16 cellular contexts compared by ENCODE assay signal in genomic region chr22:27875951-27876350, GRCh38. TPM values are rescaled to one million over a fixed set of nuclear protein-coding genes. Genes with fewer than 3 reads are reported as not detected.
DNase-seq lines count a peak whose midpoint lies in the region; ATAC-seq, FAIRE-seq and TF ChIP-seq lines count a peak whose summit lies in the region.
"Had no signal": no experiment of that assay in that cellular context is flagged by ENCODE, and none has a peak within 500 bp of the region (broad histone marks: within the 10 kb centered on the region; RNA-seq: fewer than 3 reads in every experiment).

No MANE protein-coding gene starts in this region.

- intact Hi-C loops in activated CD4-positive, alpha-beta T cell treated with anti-CD3 and anti-CD28 coated beads for 36 hours (cut with DNase I, micrococcal nuclease), result no loop called here
- intact Hi-C loops in heart right ventricle (cut with DNase I), result loop anchor here in 1 of 10 donors (10.0 kb wide), 1 partner anchor 71 kb away; the partner anchor contains the start of gene MN1

- H3K79me2 ChIP-seq in trophoblast cell (ENCODE audit: control insufficient read depth, insufficient read depth, low read length, poor library complexity), result no peaks in the 10 kb centered on the region

- no peak for ATAC-seq in activated CD4-positive, alpha-beta T cell treated with anti-CD3 and anti-CD28 coated beads for 36 hours
- peak; percentile 99 for ATAC-seq in central memory CD8-positive, alpha-beta T cell (replicated peaks; ENCODE audit: extremely low read depth, poor library complexity, severe bottlenecking)
- ATAC-seq in GM18498 (IDR thresholded peaks at IDR 0.05; ENCODE audit: unreplicated experiment) (no peak), heart right ventricle (no peak)
- ATAC-seq: K562, upper lobe of right lung had no signal

- H3K4me2 ChIP-seq in trophoblast cell (ENCODE audit: low read length), result no peak overlapping the region

- no peak overlapping the region for H4K91ac ChIP-seq in trophoblast cell (ENCODE audit: low read depth, low read length)

- no peak overlapping the region for H2BK12ac ChIP-seq in trophoblast cell (ENCODE audit: low read length)

- H2BK120ac ChIP-seq in trophoblast cell (ENCODE audit: insufficient read depth, low read length, poor library complexity), result no peak overlapping the region

- H3K27ac ChIP-seq in SK-N-MC (peak overlapping the region; percentile 57; the same call in 1 of the 2 replicates), trophoblast cell (ENCODE audit: low read depth, low read length) (no peak overlapping the region), heart right ventricle (peak overlapping the region in 5 of 10 donors; percentile 25 to 88 (median 83))
- H3K27ac ChIP-seq: cardiac muscle cell, upper lobe of right lung had no signal

- no peak for DNase-seq in activated CD4-positive, alpha-beta T cell treated with anti-CD3 and anti-CD28 coated beads for 36 hours
- no peak for DNase-seq in activated CD4-positive, alpha-beta T cell treated with anti-CD3 and anti-CD28 coated beads, Interleukin-2, amount 50 U/mL, for 1 hour
- DNase-seq in SK-N-MC (ENCODE audit: low read depth, low spot score), result no peak
- DNase-seq in central memory CD8-positive, alpha-beta T cell (ENCODE audit: low spot score in 2 of 2), result peak in 1 of 2 donors; percentile 51
- DNase-seq in trophoblast cell, result no peak
- DNase-seq in D721Med (ENCODE audit: insufficient read length, low spot score), result no peak
- DNase-seq in heart right ventricle, result no peak
- DNase-seq: effector CD4-positive, alpha-beta T cell; hippocampal formation; NCI-H748 treated with DMSO at 0.1 percent for 48 hours; stimulated activated CD4-positive, alpha-beta T cell treated with anti-CD3 and anti-CD28 coated beads, Interleukin-4, amount 100 ng/mL, for 24 hours; stimulated activated CD8-positive, alpha-beta memory T cell treated with anti-CD3 and anti-CD28 coated beads, Interleukin-4, amount 100 ng/mL, for 48 hours; upper lobe of right lung had no signal

- no peak overlapping the region for H3K4me3 Mint-ChIP-seq in activated CD4-positive, alpha-beta T cell treated with anti-CD3 and anti-CD28 coated beads for 36 hours
- no peak overlapping the region for H3K4me3 Mint-ChIP-seq in central memory CD8-positive, alpha-beta T cell

- H3K4me3 ChIP-seq in SK-N-MC, result no peak overlapping the region
- H3K4me3 ChIP-seq in trophoblast cell (ENCODE audit: low read depth, low read length), result no peak overlapping the region
- no peak overlapping the region for H3K4me3 ChIP-seq in heart right ventricle
- H3K4me3 ChIP-seq: cardiac muscle cell, K562, upper lobe of right lung had no signal

- H3K4me1 ChIP-seq in trophoblast cell (ENCODE audit: control insufficient read depth in 1 of 2, insufficient read depth in 2 of 2, low read length in 2 of 2) (no peaks in the 10 kb centered on the region), heart right ventricle (peaks cover 20 to 87% (median 76%) of the 10 kb centered on the region in 9 donors)

- H4K8ac ChIP-seq in trophoblast cell (ENCODE audit: low read depth, low read length), result no peak overlapping the region

- no peaks in the 10 kb centered on the region for H3K9me3 ChIP-seq in SK-N-MC (ENCODE audit: low read depth, low read length)
- no peaks in the 10 kb centered on the region for H3K9me3 ChIP-seq in trophoblast cell (ENCODE audit: insufficient read depth, low read depth, low read length)
- H3K9me3 ChIP-seq in heart right ventricle, result peaks cover 0 to 7% (median 0%) of the 10 kb centered on the region in 11 donors
- H3K9me3 ChIP-seq: upper lobe of right lung had no signal

- H3K14ac ChIP-seq in trophoblast cell (ENCODE audit: low read length), result no peak overlapping the region

- no CpG with 5 or more reads among the region's 2 CpGs for WGBS in trophoblast cell (ENCODE audit: extremely low coverage, insufficient coverage, insufficient read length)
- 80 to 86% methylated on average over 2 of the region's 2 CpGs for WGBS in heart right ventricle, 2 donors

- no peaks in the 10 kb centered on the region for H3K79me1 ChIP-seq in trophoblast cell (ENCODE audit: low read length)

- H2AK5ac ChIP-seq in trophoblast cell (ENCODE audit: low read length), result no peak overlapping the region

- H4K12ac ChIP-seq in trophoblast cell (ENCODE audit: low read depth, low read length), result no peak overlapping the region

- no peak for TF ChIP-seq CTCF in D721Med (IDR thresholded peaks at IDR 0.05; ENCODE audit: insufficient read depth, missing control alignments)
- no peak for TF ChIP-seq CTCF in heart right ventricle (IDR thresholded peaks at IDR 0.05)

- FAIRE-seq in D721Med (lab: Jason Lieb, UNC), result no peak
- FAIRE-seq: K562 had no signal

- H3K36me3 ChIP-seq in SK-N-MC (ENCODE audit: insufficient read depth, low read length) (peaks cover 55% of the 10 kb centered on the region), trophoblast cell (ENCODE audit: control insufficient read depth in 1 of 2, insufficient read depth in 2 of 2, low read length in 2 of 2) (peaks cover 12 to 22% of the 10 kb centered on the region in 2 experiments), heart right ventricle (peaks cover 0 to 48% (median 0%) of the 10 kb centered on the region in 9 donors)

- peak overlapping the region; percentile 79 for H3K4ac ChIP-seq in trophoblast cell (ENCODE audit: low read depth, low read length)

- peak overlapping the region; percentile 55 for H3K27ac Mint-ChIP-seq in activated CD4-positive, alpha-beta T cell treated with anti-CD3 and anti-CD28 coated beads for 36 hours
- H3K27ac Mint-ChIP-seq in central memory CD8-positive, alpha-beta T cell (ENCODE audit: low read depth), result peak overlapping the region; percentile 60

- H3K36me3 Mint-ChIP-seq in activated CD4-positive, alpha-beta T cell treated with anti-CD3 and anti-CD28 coated beads for 36 hours (ENCODE audit: low read depth), result peaks cover 27% of the 10 kb centered on the region
- H3K36me3 Mint-ChIP-seq in central memory CD8-positive, alpha-beta T cell (ENCODE audit: insufficient read depth), result peaks cover 18% of the 10 kb centered on the region

- no peak overlapping the region for H2BK5ac ChIP-seq in trophoblast cell (ENCODE audit: low read depth, low read length, poor library complexity)

- POLR2A ChIA-PET in activated CD4-positive, alpha-beta T cell treated with anti-CD3 and anti-CD28 coated beads for 36 hours (lab: Charles Lee), result interaction anchor here (0.8 kb wide), 1 partner anchor 1203 kb away, joined by 3 read pairs; no protein-coding TSS in a partner anchor

- H3K23ac ChIP-seq in trophoblast cell (ENCODE audit: low read length), result no peak overlapping the region

- CTCF ChIA-PET in activated CD4-positive, alpha-beta T cell treated with anti-CD3 and anti-CD28 coated beads for 36 hours (lab: Charles Lee), result interaction anchor here (0.8 to 2.1 kb wide), 4 partner anchors 9 to 18 kb away, joined by 3 to 6 read pairs (median 4); no protein-coding TSS in a partner anchor

- no peak overlapping the region for H3K9ac ChIP-seq in SK-N-MC (ENCODE audit: insufficient read length)
- H3K9ac ChIP-seq in trophoblast cell (ENCODE audit: low read length), result no peak overlapping the region

- no peak overlapping the region for H3K18ac ChIP-seq in trophoblast cell (ENCODE audit: low read length)

- H3K27me3 ChIP-seq in trophoblast cell (ENCODE audit: insufficient read depth, low read length) (no peaks in the 10 kb centered on the region), heart right ventricle (no peaks in the 10 kb centered on the region)
- H3K27me3 ChIP-seq: cardiac muscle cell, upper lobe of right lung had no signal

- no peaks in the 10 kb centered on the region for H3K9me3 Mint-ChIP-seq in activated CD4-positive, alpha-beta T cell treated with anti-CD3 and anti-CD28 coated beads for 36 hours (ENCODE audit: low read depth)
- no peaks in the 10 kb centered on the region for H3K9me3 Mint-ChIP-seq in central memory CD8-positive, alpha-beta T cell

- no peak overlapping the region for H2AFZ ChIP-seq in trophoblast cell (ENCODE audit: insufficient read depth, low read length, poor library complexity)

- H3K27me3 Mint-ChIP-seq in activated CD4-positive, alpha-beta T cell treated with anti-CD3 and anti-CD28 coated beads for 36 hours, result no peaks in the 10 kb centered on the region
- H3K27me3 Mint-ChIP-seq in central memory CD8-positive, alpha-beta T cell, result no peaks in the 10 kb centered on the region

- peaks cover 43% of the 10 kb centered on the region for H3K4me1 Mint-ChIP-seq in activated CD4-positive, alpha-beta T cell treated with anti-CD3 and anti-CD28 coated beads for 36 hours
- peaks cover 32% of the 10 kb centered on the region for H3K4me1 Mint-ChIP-seq in central memory CD8-positive, alpha-beta T cell

RNA-seq across cellular contexts. Expression of gene PITPNB, which starts 43.1 kb away (rescaled TPM):
- 100 to 1,000 TPM in 1 of 2 experiments, 10 to 100 TPM in 1; 96.5 to 111 TPM for total RNA-seq in activated CD4-positive, alpha-beta T cell treated with anti-CD3 and anti-CD28 coated beads for 36 hours
- 109 and 112 TPM in 2 replicates for polyA plus RNA-seq in trophoblast cell (2013)
- 10 to 100 TPM; 33.7 to 78.3 (median 62.7) TPM for total RNA-seq in heart right ventricle
- polyA plus RNA-seq in heart right ventricle, result 10 to 100 TPM; 16.0 to 21.4 TPM
